In the genomic region with DNA sequence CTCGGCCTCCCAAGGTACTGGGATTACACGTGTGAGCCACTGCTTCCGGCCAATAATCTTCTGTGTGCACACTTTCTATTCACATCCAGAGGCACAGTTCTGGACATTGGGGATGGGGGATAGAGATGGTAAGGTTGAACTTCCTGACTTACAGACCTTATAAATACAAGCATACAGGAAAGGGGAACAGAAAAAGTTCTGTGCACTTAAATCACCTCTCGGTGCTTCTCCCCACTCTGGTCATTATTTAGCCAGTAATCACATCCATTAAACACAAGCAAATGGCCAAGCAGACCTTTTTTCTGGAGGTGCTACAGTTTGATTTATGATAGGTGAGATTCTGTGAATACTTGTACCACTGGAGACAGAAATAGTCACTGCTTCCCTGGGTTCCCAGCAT, we compare ENCODE assay signal across 17 cellular contexts.
"Had no signal": no experiment of that assay in that cellular context is flagged by ENCODE, and none has a peak within 500 bp of the region (broad histone marks: within the 10 kb centered on the region; RNA-seq: fewer than 3 reads in every experiment).

No MANE protein-coding gene starts in this region.

- H3K27me3 ChIP-seq: adrenal gland, hepatocyte, right atrium auricular region, suprapubic skin had no signal

- DNase-seq: activated CD4-positive, alpha-beta T cell treated with anti-CD3 and anti-CD28 coated beads, Interleukin-2, amount 50 U/mL, for 1 hour; activated CD4-positive, CD25-positive, alpha-beta regulatory T cell treated with anti-CD3 and anti-CD28 coated beads, Interleukin-2, amount 50 U/mL, for 72 hours; activated effector memory CD4-positive, alpha-beta T cell treated with anti-CD3 and anti-CD28 coated beads, Interleukin-2, amount 50 U/mL, for 16 hours; activated T-cell treated with anti-CD3 and anti-CD28 coated beads, Interleukin-2, amount 50 U/mL, for 72 hours; adrenal gland; effector memory CD8-positive, alpha-beta T cell; left cardiac atrium; mesenchymal stem cell; mucosa of descending colon; naive B cell; stimulated activated naive CD8-positive, alpha-beta T cell treated with anti-CD3 and anti-CD28 coated beads, Interleukin-15, amount 100 ng/mL, for 72 hours had no signal

- ATAC-seq: activated naive CD4-positive, alpha-beta T cell treated with anti-CD3 and anti-CD28 coated beads, Interleukin-2, amount 50 U/mL, for 72 hours; activated T-cell treated with anti-CD3 and anti-CD28 coated beads, Interleukin-2, amount 50 U/mL, for 72 hours; effector memory CD8-positive, alpha-beta T cell; left cardiac atrium; mucosa of descending colon; stimulated activated naive CD8-positive, alpha-beta T cell treated with anti-CD3 and anti-CD28 coated beads, Interleukin-15, amount 100 ng/mL, for 72 hours had no signal

- H3K4me3 ChIP-seq: adrenal gland, hepatocyte, mucosa of descending colon, prostate gland, right atrium auricular region, skin epidermis, suprapubic skin had no signal

- H3K27ac ChIP-seq: adrenal gland, hepatocyte, prostate gland, right atrium auricular region, skin epidermis, suprapubic skin had no signal

- H3K36me3 ChIP-seq: adrenal gland, prostate gland had no signal

- H3K9me3 ChIP-seq: adrenal gland, mucosa of descending colon, prostate gland, right atrium auricular region, suprapubic skin had no signal

- H3K4me1 ChIP-seq: prostate gland had no signal
